Comparison of ENCODE assay signal across 9 cellular contexts in the genomic region with DNA sequence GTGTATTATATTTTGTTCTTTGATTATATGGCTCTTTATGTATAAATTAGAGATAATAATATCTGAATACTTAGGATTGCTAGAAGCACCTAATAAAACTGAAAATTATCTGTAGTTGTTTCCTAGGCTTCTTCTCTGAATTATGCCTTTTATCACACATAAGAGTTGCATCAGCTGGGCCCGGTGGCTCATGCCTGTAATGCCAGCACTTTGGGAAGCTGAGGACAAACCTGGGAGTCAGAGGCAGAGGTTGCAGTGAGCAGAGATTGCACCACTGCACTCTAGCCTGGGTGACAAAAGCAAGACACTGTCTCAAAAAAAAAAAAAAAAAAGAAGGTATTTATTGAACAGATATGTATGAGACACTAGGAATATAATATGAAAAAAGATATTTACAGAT.
"Had no signal": no experiment of that assay in that cellular context is flagged by ENCODE, and none has a peak within 500 bp of the region (broad histone marks: within the 10 kb centered on the region; RNA-seq: fewer than 3 reads in every experiment).

No MANE protein-coding gene starts in this region.

- H3K36me3 ChIP-seq: HAP-1 had no signal

- H3K9ac ChIP-seq: GM23248 had no signal

- H3K9me3 ChIP-seq: HAP-1 had no signal

- H3K4me2 ChIP-seq: GM23338 had no signal

- ATAC-seq: GM23338, HCT116 had no signal

- DNase-seq: GM23248, GOT3, H7, H9, HCEC 1CT, HFFc6 had no signal

- H3K4me1 ChIP-seq: HAP-1 had no signal

- H3K27ac ChIP-seq: GM23248 had no signal

- H2AFZ ChIP-seq: GM23248, GM23338 had no signal

- H3K4me3 ChIP-seq: GM23248, GM23338, HAP-1 had no signal
